9 cellular contexts compared by ENCODE assay signal in the genomic region with DNA sequence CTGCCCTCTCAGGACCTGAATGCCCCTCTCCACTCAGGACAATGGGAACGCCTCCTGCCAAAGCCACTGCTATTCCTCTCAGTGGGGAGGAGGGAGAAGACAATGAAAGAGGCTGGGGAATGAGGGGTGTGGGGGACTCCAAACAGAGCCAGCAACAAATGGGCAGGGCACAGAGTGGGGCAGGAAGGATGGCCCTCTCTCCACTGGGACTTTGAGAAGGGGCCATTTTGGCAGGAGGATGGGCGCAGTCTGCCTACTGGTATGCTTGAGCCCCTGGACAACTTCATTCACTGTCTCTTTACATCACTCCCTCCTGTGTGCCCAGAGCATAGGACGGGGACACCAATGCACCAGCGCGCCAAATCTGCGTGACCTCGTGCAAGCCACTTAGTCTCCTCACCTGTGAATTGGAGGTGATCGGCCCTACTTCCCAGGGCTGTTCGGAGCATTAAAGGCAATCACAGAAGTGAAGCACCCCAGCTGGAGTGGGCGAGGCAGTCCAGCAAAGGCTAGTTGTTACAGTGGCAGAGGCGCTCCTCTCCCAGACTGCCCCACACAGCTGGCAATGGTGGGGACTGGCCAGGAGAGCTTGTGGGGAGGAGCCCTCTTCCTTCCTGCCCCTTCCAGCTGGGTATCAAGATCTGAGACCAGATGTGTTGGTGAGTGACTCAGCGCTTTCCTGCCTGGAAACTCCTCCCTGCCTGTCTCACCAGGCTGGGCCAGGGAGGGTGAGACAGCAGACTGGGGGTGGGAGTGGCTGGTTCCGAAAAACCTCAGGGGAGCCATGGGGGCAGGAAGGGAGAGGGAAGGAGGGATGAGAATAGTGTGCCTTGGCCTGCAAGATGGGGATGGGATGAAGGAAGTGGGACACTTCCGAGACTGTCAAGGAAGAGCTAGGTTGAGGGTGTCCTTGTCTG. TPM values are rescaled to one million over a fixed set of nuclear protein-coding genes. Genes with fewer than 3 reads are reported as not detected.
DNase-seq lines count a peak whose midpoint lies in the region; ATAC-seq and TF ChIP-seq lines count a peak whose summit lies in the region.
"Had no signal": no experiment of that assay in that cellular context is flagged by ENCODE, and none has a peak within 500 bp of the region (broad histone marks: within the 10 kb centered on the region; RNA-seq: fewer than 3 reads in every experiment).

No MANE protein-coding gene starts in this region.

- H3K27ac Mint-ChIP-seq in Caco-2 (ENCODE audit: unreplicated experiment) = peak overlapping the region; percentile 45
- H3K27ac Mint-ChIP-seq in activated CD4-positive, alpha-beta T cell treated with anti-CD3 and anti-CD28 coated beads, Interleukin-2, amount 10 ng/mL, durations not matched to agents 7 days and 5 days = peak overlapping the region; percentile 81

- H3K9me3 ChIP-seq in Caco-2 (no peaks in the 10 kb centered on the region), KOPT-K1 (ENCODE audit: insufficient read depth, low read length, poor library complexity, severe bottlenecking) (no peaks in the 10 kb centered on the region)

- H3K4me1 Mint-ChIP-seq in Caco-2 (ENCODE audit: low read depth, unreplicated experiment) = no peaks in the 10 kb centered on the region
- H3K4me1 Mint-ChIP-seq in activated CD4-positive, alpha-beta T cell treated with anti-CD3 and anti-CD28 coated beads, Interleukin-2, amount 10 ng/mL, durations not matched to agents 7 days and 5 days = peaks cover 15% of the 10 kb centered on the region

- no peaks in the 10 kb centered on the region for H3K27me3 ChIP-seq in Caco-2 (replicated peaks; ENCODE audit: control insufficient read depth, insufficient read depth, low read length)

- H3K27ac ChIP-seq in KOPT-K1 (ENCODE audit: low read depth, low read length, poor library complexity, severe bottlenecking) = peak overlapping the region; percentile 37

- DNase-seq in Caco-2 (peak in 1 of 2 experiments; percentile 16), Right ventricle myocardium superior (peak; percentile 55), SKM-1 (lab: John Stamatoyannopoulos, UW; ENCODE audit: unreplicated experiment) (no peak), HuH-7.5 (ENCODE audit: low spot score) (no peak)
- peak; percentile 28 for DNase-seq in activated CD4-positive, alpha-beta T cell treated with anti-CD3 and anti-CD28 coated beads, Interleukin-2, amount 10 ng/mL, durations not matched to agents 7 days and 5 days
- peak; percentile 27 to 34 for DNase-seq in stimulated activated CD4-positive, alpha-beta T cell treated with anti-CD3 and anti-CD28 coated beads, Interleukin-2, amount 100 ng/mL, for 24 hours

- no peak overlapping the region for H3K4me3 Mint-ChIP-seq in Caco-2 (ENCODE audit: unreplicated experiment)
- no peak overlapping the region for H3K4me3 Mint-ChIP-seq in activated CD4-positive, alpha-beta T cell treated with anti-CD3 and anti-CD28 coated beads, Interleukin-2, amount 10 ng/mL, durations not matched to agents 7 days and 5 days
- H3K4me3 Mint-ChIP-seq: nephron had no signal

- POLR2A ChIA-PET in Caco-2 (lab: Charles Lee) = no interaction called here
- POLR2A ChIA-PET in activated CD4-positive, alpha-beta T cell treated with anti-CD3 and anti-CD28 coated beads, Interleukin-2, amount 10 ng/mL, durations not matched to agents 7 days and 5 days (lab: Charles Lee) = interaction anchor here (0.6 kb wide), 1 partner anchor 105 kb away, joined by 3 read pairs; no protein-coding TSS in a partner anchor

- H3K27me3 Mint-ChIP-seq in Caco-2 (ENCODE audit: insufficient read depth, unreplicated experiment) = no peaks in the 10 kb centered on the region
- H3K27me3 Mint-ChIP-seq in activated CD4-positive, alpha-beta T cell treated with anti-CD3 and anti-CD28 coated beads, Interleukin-2, amount 10 ng/mL, durations not matched to agents 7 days and 5 days = peaks cover 9% of the 10 kb centered on the region

- no peak for TF ChIP-seq CTCF in Caco-2 (IDR thresholded peaks at IDR 0.05; ENCODE audit: insufficient read depth in 1 of 2, low read depth in 1 of 2, low read length in 1 of 2, severe bottlenecking in 1 of 2, unreplicated experiment in 1 of 2)

- H3K36me3 Mint-ChIP-seq in Caco-2 (ENCODE audit: insufficient read depth, unreplicated experiment) = no peaks in the 10 kb centered on the region
- H3K36me3 Mint-ChIP-seq in activated CD4-positive, alpha-beta T cell treated with anti-CD3 and anti-CD28 coated beads, Interleukin-2, amount 10 ng/mL, durations not matched to agents 7 days and 5 days (ENCODE audit: low read depth) = no peaks in the 10 kb centered on the region

- no peaks in the 10 kb centered on the region for H3K9me3 Mint-ChIP-seq in Caco-2 (ENCODE audit: unreplicated experiment)
- H3K9me3 Mint-ChIP-seq in activated CD4-positive, alpha-beta T cell treated with anti-CD3 and anti-CD28 coated beads, Interleukin-2, amount 10 ng/mL, durations not matched to agents 7 days and 5 days = no peaks in the 10 kb centered on the region
- H3K9me3 Mint-ChIP-seq: nephron had no signal

- BruUV-seq in Caco-2 (replicated peaks; lab: Mats Ljungman, UMichigan) = no TSS peak

- CTCF ChIA-PET in Caco-2 (lab: Charles Lee) = no interaction called here
- CTCF ChIA-PET in activated CD4-positive, alpha-beta T cell treated with anti-CD3 and anti-CD28 coated beads, Interleukin-2, amount 10 ng/mL, durations not matched to agents 7 days and 5 days (lab: Charles Lee) = interaction anchor here (0.6 to 2.5 kb wide), 3 partner anchors 12 to 152 kb away, joined by 3 to 13 read pairs (median 3); no protein-coding TSS in a partner anchor

- H3K36me3 ChIP-seq in Caco-2 (ENCODE audit: control insufficient read depth, insufficient read depth, low read length) (no peaks in the 10 kb centered on the region), KOPT-K1 (ENCODE audit: insufficient read depth, low read length) (no peaks in the 10 kb centered on the region)

- peak; percentile 83 for ATAC-seq in Right ventricle myocardium superior (ENCODE audit: poor library complexity)
- ATAC-seq in HG02870 (IDR thresholded peaks at IDR 0.05; ENCODE audit: unreplicated experiment) = no peak

- H3K4me3 ChIP-seq in Caco-2 (ENCODE audit: low read depth, low read length) = no peak overlapping the region

- intact Hi-C loops in Caco-2 (cut with micrococcal nuclease; ENCODE audit: unreplicated experiment) = no loop called here
- intact Hi-C loops in Right ventricle myocardium superior (cut with DNase I) = no loop called here

- H3K4me1 ChIP-seq in Caco-2 = peaks cover 5% of the 10 kb centered on the region

RNA-seq across cellular contexts. Expression of a gene that starts 22.4 kb away (rescaled TPM):
- total RNA-seq in Caco-2 (2022) = 0.20 TPM in 1 of 2 replicates, not detected in the other
- total RNA-seq in activated CD4-positive, alpha-beta T cell treated with anti-CD3 and anti-CD28 coated beads, Interleukin-2, amount 10 ng/mL, durations not matched to agents 7 days and 5 days = not detected
- total RNA-seq in Right ventricle myocardium superior = 22.1 TPM

Comparison
In these comparisons a context has a peak if more than half of its experiments do, and no peak if none do; other contexts are left out.
1. DNase-seq: peak in activated CD4-positive, alpha-beta T cell treated with anti-CD3 and anti-CD28 coated beads, Interleukin-2, amount 10 ng/mL, durations not matched to agents 7 days and 5 days (single experiment), Right ventricle myocardium superior (single experiment) and stimulated activated CD4-positive, alpha-beta T cell treated with anti-CD3 and anti-CD28 coated beads, Interleukin-2, amount 100 ng/mL, for 24 hours (2 of 2); none in SKM-1 (single experiment) and HuH-7.5 (single experiment).
2. RNA of a gene that starts 22.4 kb away (total RNA-seq): 22.1 TPM in Right ventricle myocardium superior (single experiment); 0.20 TPM in Caco-2 and not detected in activated CD4-positive, alpha-beta T cell treated with anti-CD3 and anti-CD28 coated beads, Interleukin-2, amount 10 ng/mL, durations not matched to agents 7 days and 5 days; every median in the first group is over 10 times any median in the second.